ENCODE assay signal across 1 cellular context in genomic region chr7:15168489-15168888, GRCh38.
TF ChIP-seq lines count a peak whose summit lies in the region.

No MANE protein-coding gene starts in this region.

TF ChIP-seq in HCT116, 20 proteins besides CTCF, POLR2A, EP300 and RAD21:
- TF ChIP-seq ZNF274 (IDR thresholded peaks at IDR 0.05; ENCODE audit: low read depth, low read length) (no peak), TCF7L2 (IDR thresholded peaks at IDR 0.05; ENCODE audit: borderline replicate concordance, extremely low read depth, insufficient read depth, insufficient read length) (no peak), SIN3A (IDR thresholded peaks at IDR 0.05; ENCODE audit: low read depth) (no peak), MAX (IDR thresholded peaks at IDR 0.05) (no peak), YY1 (IDR thresholded peaks at IDR 0.05; ENCODE audit: extremely low read depth, insufficient replicate concordance, low read depth, low read length) (no peak), SRF (IDR thresholded peaks at IDR 0.05; ENCODE audit: low read depth) (no peak), POLR2AphosphoS5 (IDR thresholded peaks at IDR 0.05; ENCODE audit: low read depth, low read length) (no peak), ATF3 (IDR thresholded peaks at IDR 0.05) (no peak), SP1 (IDR thresholded peaks at IDR 0.05; ENCODE audit: low read depth) (no peak), CEBPB (IDR thresholded peaks at IDR 0.05; ENCODE audit: low read depth) (no peak), FOSL1 (IDR thresholded peaks at IDR 0.05; ENCODE audit: low read depth) (no peak), CBX3 (IDR thresholded peaks at IDR 0.05; ENCODE audit: low read depth) (no peak)
